16 cellular contexts compared by ENCODE assay signal in the genomic region with DNA sequence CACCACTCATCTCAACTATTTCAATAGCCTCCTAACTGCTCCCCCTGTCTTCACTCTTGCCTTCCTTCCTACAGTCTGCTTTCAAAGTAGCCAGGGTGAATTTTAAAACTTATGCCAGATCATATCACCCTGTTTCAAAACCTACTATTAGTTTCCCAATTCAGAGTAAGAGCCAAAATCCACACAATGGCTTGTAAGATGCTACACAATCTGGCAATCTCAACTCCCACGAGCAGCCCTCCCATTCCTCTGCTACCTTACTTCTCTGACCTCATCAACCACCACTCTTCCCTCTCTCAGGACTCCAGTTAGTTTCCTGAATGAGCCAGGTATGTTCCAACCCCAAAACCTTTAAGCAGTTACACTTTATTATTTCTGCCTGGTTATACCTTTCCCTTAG.
"Had no signal": no experiment of that assay in that cellular context is flagged by ENCODE, and none has a peak within 500 bp of the region (broad histone marks: within the 10 kb centered on the region; RNA-seq: fewer than 3 reads in every experiment).

No MANE protein-coding gene starts in this region.

- H3K27ac ChIP-seq: brain microvascular endothelial cell, dorsolateral prefrontal cortex, vagina had no signal

- H3K27me3 ChIP-seq: brain microvascular endothelial cell, dorsolateral prefrontal cortex, vagina had no signal

- ATAC-seq: left ventricle myocardium superior had no signal

- H3K36me3 ChIP-seq: brain microvascular endothelial cell, vagina had no signal

- H3K4me1 ChIP-seq: vagina had no signal

- H3K4me3 Mint-ChIP-seq: endodermal cell; nephron; stimulated activated naive CD8-positive, alpha-beta T cell treated with anti-CD3 and anti-CD28 coated beads, Interleukin-15, Interleukin-2, amounts not matched to agents 100 ng/mL and 50 ng/mL, for 24 hours had no signal

- H3K4me3 ChIP-seq: dorsolateral prefrontal cortex, vagina had no signal

- H3K9me3 Mint-ChIP-seq: endodermal cell; stimulated activated naive CD8-positive, alpha-beta T cell treated with anti-CD3 and anti-CD28 coated beads, Interleukin-15, Interleukin-2, amounts not matched to agents 100 ng/mL and 50 ng/mL, for 24 hours had no signal

- DNase-seq: activated CD4-positive, alpha-beta T cell treated with anti-CD3 and anti-CD28 coated beads, Interleukin-2, amount 50 U/mL, for 4 hours; activated gamma-delta T cell treated with Interleukin-2 at 50 U/mL for 16 hours; aorta; brain microvascular endothelial cell; dorsolateral prefrontal cortex; endodermal cell; left ventricle myocardium superior; nucleus accumbens; stimulated activated CD4-positive, alpha-beta T cell treated with anti-CD3 and anti-CD28 coated beads, Interleukin-12 subunit alpha, Interleukin-12 subunit beta, amount 100 ng/mL, for 4 hours; stimulated activated CD4-positive, alpha-beta T cell treated with anti-CD3 and anti-CD28 coated beads, Interleukin-1b, Interleukin-23, amount 100 ng/mL, for 48 hours; stimulated activated CD8-positive, alpha-beta memory T cell treated with anti-CD3 and anti-CD28 coated beads, Interleukin-4, amount 100 ng/mL, for 48 hours; SW 1271; trophoblast cell had no signal

- H3K9me3 ChIP-seq: vagina had no signal

- H3K27me3 Mint-ChIP-seq: stimulated activated naive CD8-positive, alpha-beta T cell treated with anti-CD3 and anti-CD28 coated beads, Interleukin-15, Interleukin-2, amounts not matched to agents 100 ng/mL and 50 ng/mL, for 24 hours had no signal

- H3K4me1 Mint-ChIP-seq: endodermal cell, nephron had no signal

- H3K27ac Mint-ChIP-seq: endodermal cell; nephron; stimulated activated naive CD8-positive, alpha-beta T cell treated with anti-CD3 and anti-CD28 coated beads, Interleukin-15, Interleukin-2, amounts not matched to agents 100 ng/mL and 50 ng/mL, for 24 hours had no signal
